Comparison of ENCODE assay signal across 8 cellular contexts in the genomic region with DNA sequence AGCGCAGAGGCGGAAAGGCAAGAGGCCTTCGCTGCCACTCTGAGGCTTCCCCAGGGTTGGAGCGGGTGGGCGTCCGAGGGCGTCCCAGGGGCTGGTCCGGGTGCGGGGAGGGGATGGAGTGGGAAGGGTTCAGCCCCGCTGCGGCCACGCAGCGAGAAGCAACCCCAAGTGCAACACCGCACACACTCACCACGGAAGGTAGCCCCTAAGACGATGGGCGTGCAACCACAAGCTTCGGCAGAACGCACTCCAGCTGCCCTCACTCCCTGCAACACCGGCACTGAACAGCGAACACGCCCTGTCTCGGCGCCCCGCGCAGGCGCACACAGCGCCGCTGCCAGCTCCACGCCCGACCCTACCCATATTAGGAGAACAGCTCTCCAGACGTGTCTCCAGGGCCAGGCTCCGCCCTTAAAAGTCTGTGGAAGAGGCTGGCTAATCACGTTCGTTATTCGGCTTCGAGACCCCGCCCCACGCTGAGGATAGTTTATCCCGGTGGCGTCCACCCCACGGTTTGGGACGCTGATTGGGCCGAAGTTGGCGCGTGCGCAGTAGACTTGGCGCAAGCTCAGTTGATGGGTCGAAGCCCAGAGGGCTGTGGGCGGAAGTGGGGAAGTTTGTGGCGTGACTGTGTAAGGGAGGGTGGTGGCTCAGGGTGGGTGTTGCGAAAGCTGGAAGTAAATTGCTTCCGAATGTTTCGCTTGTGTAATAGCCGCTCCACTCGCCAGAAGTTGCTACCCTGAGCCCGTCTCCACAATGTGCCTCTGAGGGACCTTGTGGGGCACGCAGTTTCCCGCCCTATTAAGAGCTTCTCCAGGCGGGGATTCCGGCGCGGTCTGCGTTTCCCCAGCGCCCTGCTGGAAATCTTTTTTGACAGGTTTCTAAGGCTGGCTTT. TPM values are rescaled to one million over a fixed set of nuclear protein-coding genes. Genes with fewer than 3 reads are reported as not detected.
A peak's percentile ranks its signal among the peaks of the same experiment; 100 is the strongest.
DNase-seq lines count a peak whose midpoint lies in the region; ATAC-seq and TF ChIP-seq lines count a peak whose summit lies in the region.

TSS of gene RSU1 (minus strand) at position 300 of the 895 bp plus-strand sequence. CDS start 343 bp downstream, outside the sequence.

- H3K9ac ChIP-seq in DND-41 (ENCODE audit: low read depth, low read length) (peak within 1 kb of the TSS; percentile 63), GM23248 (peak within 1 kb of the TSS; percentile 87)

- H3K4me3 Mint-ChIP-seq in activated T-helper 1 cell treated with anti-CD3 and anti-CD28 coated beads, Interleukin-12 subunit alpha, Interleukin-12 subunit beta, Interleukin-2, Interleukin-4 antibody, amounts not matched to agents 30 ng/mL and 10 ng/mL and 1 ng/mL, durations not matched to agents 14 hours and 24 hours and 36 hours, result peak within 1 kb of the TSS; percentile 93

- H3K4me3 ChIP-seq in DND-41 (ENCODE audit: low read depth in 1 of 2, low read length in 2 of 2) (peak within 1 kb of the TSS; percentile 36 to 80; a peak in 3 of 4 replicates), GM23248 (peak within 1 kb of the TSS; percentile 99), esophagus squamous epithelium (peak within 1 kb of the TSS; percentile 61 to 93 (median 87))

- peak; percentile 100 for DNase-seq in DND-41
- DNase-seq in GM23248, result peak; percentile 100
- DNase-seq in Kasumi-1 (lab: John Stamatoyannopoulos, UW), result peak; percentile 100
- peak; percentile 100 for DNase-seq in RPMI7951 (ENCODE audit: low read depth)
- peak; percentile 100 for DNase-seq in activated T-helper 1 cell treated with anti-CD3 and anti-CD28 coated beads, Interleukin-12 subunit alpha, Interleukin-12 subunit beta, Interleukin-2, Interleukin-4 antibody, amounts not matched to agents 30 ng/mL and 10 ng/mL and 1 ng/mL, durations not matched to agents 14 hours and 24 hours and 36 hours (ENCODE audit: low spot score)
- peak; percentile 95 for DNase-seq in esophagus squamous epithelium (lab: John Stamatoyannopoulos, UW)
- peak; percentile 100 for DNase-seq in myocyte (ENCODE audit: low read depth)
- peak; percentile 99 to 100 for DNase-seq in stimulated activated CD8-positive, alpha-beta memory T cell treated with anti-CD3 and anti-CD28 coated beads, Interleukin-7, amount 100 ng/mL, for 48 hours (ENCODE audit: extremely low read depth in 1 of 2, low read depth in 1 of 2)

- H3K79me2 ChIP-seq in DND-41 (ENCODE audit: insufficient read depth, low read length) (peaks cover 27% of the 10 kb centered on the region), GM23248 (ENCODE audit: insufficient read depth) (peaks cover 46% of the 10 kb centered on the region)

- ATAC-seq in DND-41 (ENCODE audit: insufficient read depth, low read depth), result peak; percentile 95

- H4K20me1 ChIP-seq in DND-41 (ENCODE audit: insufficient read depth, low read length) (no peaks in the 10 kb centered on the region), GM23248 (ENCODE audit: insufficient read depth) (no peaks in the 10 kb centered on the region)

- TF ChIP-seq CTCF in DND-41 (IDR thresholded peaks at IDR 0.05; ENCODE audit: borderline replicate concordance, extremely low read depth, low read length, poor library complexity, severe bottlenecking), result peak; percentile 5
- peak in 1 of 6 experiments; percentile 2 for TF ChIP-seq CTCF in esophagus squamous epithelium (IDR thresholded peaks at IDR 0.05)

- H3K4me2 ChIP-seq in DND-41 (ENCODE audit: insufficient read depth, low read length), result peak within 1 kb of the TSS; percentile 71
- H3K4me2 ChIP-seq in GM23248 (ENCODE audit: unreplicated experiment), result peak within 1 kb of the TSS; percentile 99

- intact Hi-C loops in activated T-helper 1 cell treated with anti-CD3 and anti-CD28 coated beads, Interleukin-12 subunit alpha, Interleukin-12 subunit beta, Interleukin-2, Interleukin-4 antibody, amounts not matched to agents 30 ng/mL and 10 ng/mL and 1 ng/mL, durations not matched to agents 14 hours and 24 hours and 36 hours (cut with micrococcal nuclease), result loop anchor here (1.0 to 2.0 kb wide), 13 partner anchors 30 to 1842 kb away; partner anchors contain the start of genes ARL5B, MINDY3, NMT2 and STAM
- intact Hi-C loops in esophagus squamous epithelium (cut with DNase I), result no loop called here

- H3F3A ChIP-seq in GM23248 (ENCODE audit: insufficient read depth), result peaks cover 14% of the 10 kb centered on the region

- peak within 1 kb of the TSS; percentile 91 for H3K27ac Mint-ChIP-seq in activated T-helper 1 cell treated with anti-CD3 and anti-CD28 coated beads, Interleukin-12 subunit alpha, Interleukin-12 subunit beta, Interleukin-2, Interleukin-4 antibody, amounts not matched to agents 30 ng/mL and 10 ng/mL and 1 ng/mL, durations not matched to agents 14 hours and 24 hours and 36 hours

- WGBS in GM23248 (ENCODE audit: low coverage in 1 of 2, low lambda C conversion rate in 2 of 2, missing lambda C conversion rate in 2 of 2), 2 experiments, result 0 to 1% methylated on average over 58 to 65 of the region's 65 CpGs
- 0 to 3% methylated on average over 11 to 29 of the region's 65 CpGs for WGBS in esophagus squamous epithelium, 2 donors

- H3K9me3 ChIP-seq in DND-41 (ENCODE audit: insufficient read depth, low read length, severe bottlenecking) (peaks cover 3% of the 10 kb centered on the region), GM23248 (ENCODE audit: low read depth) (no peaks in the 10 kb centered on the region), esophagus squamous epithelium (peaks cover 0 to 8% (median 5%) of the 10 kb centered on the region in 3 donors)

- H3K9me3 Mint-ChIP-seq in activated T-helper 1 cell treated with anti-CD3 and anti-CD28 coated beads, Interleukin-12 subunit alpha, Interleukin-12 subunit beta, Interleukin-2, Interleukin-4 antibody, amounts not matched to agents 30 ng/mL and 10 ng/mL and 1 ng/mL, durations not matched to agents 14 hours and 24 hours and 36 hours, result peaks cover 14% of the 10 kb centered on the region

- peak within 1 kb of the TSS; percentile 91 for H2AFZ ChIP-seq in DND-41 (ENCODE audit: low read depth, low read length)
- H2AFZ ChIP-seq in GM23248, result peak within 1 kb of the TSS; percentile 97

- H3K36me3 Mint-ChIP-seq in activated T-helper 1 cell treated with anti-CD3 and anti-CD28 coated beads, Interleukin-12 subunit alpha, Interleukin-12 subunit beta, Interleukin-2, Interleukin-4 antibody, amounts not matched to agents 30 ng/mL and 10 ng/mL and 1 ng/mL, durations not matched to agents 14 hours and 24 hours and 36 hours (ENCODE audit: low read depth), result peaks cover 13% of the 10 kb centered on the region

- H3K4me1 Mint-ChIP-seq in activated T-helper 1 cell treated with anti-CD3 and anti-CD28 coated beads, Interleukin-12 subunit alpha, Interleukin-12 subunit beta, Interleukin-2, Interleukin-4 antibody, amounts not matched to agents 30 ng/mL and 10 ng/mL and 1 ng/mL, durations not matched to agents 14 hours and 24 hours and 36 hours (ENCODE audit: low read depth), result peaks cover 42% of the 10 kb centered on the region

- H3K36me3 ChIP-seq in DND-41 (ENCODE audit: insufficient read depth, low read length), result no peaks in the 10 kb centered on the region
- no peaks in the 10 kb centered on the region for H3K36me3 ChIP-seq in GM23248 (ENCODE audit: low read depth)
- H3K36me3 ChIP-seq in esophagus squamous epithelium, result no peaks in the 10 kb centered on the region

- peaks cover 10% of the 10 kb centered on the region for H3K27me3 Mint-ChIP-seq in activated T-helper 1 cell treated with anti-CD3 and anti-CD28 coated beads, Interleukin-12 subunit alpha, Interleukin-12 subunit beta, Interleukin-2, Interleukin-4 antibody, amounts not matched to agents 30 ng/mL and 10 ng/mL and 1 ng/mL, durations not matched to agents 14 hours and 24 hours and 36 hours (ENCODE audit: insufficient read depth)

- H3K4me1 ChIP-seq in DND-41 (ENCODE audit: insufficient read depth, low read length), result peaks cover 37% of the 10 kb centered on the region
- peaks cover 20% of the 10 kb centered on the region for H3K4me1 ChIP-seq in GM23248 (ENCODE audit: insufficient read depth)
- peaks cover 13 to 38% (median 15%) of the 10 kb centered on the region in 3 donors for H3K4me1 ChIP-seq in esophagus squamous epithelium

- H3K27ac ChIP-seq in DND-41 (ENCODE audit: low read length), result peak within 1 kb of the TSS; percentile 81
- peak within 1 kb of the TSS; percentile 95 for H3K27ac ChIP-seq in GM23248
- H3K27ac ChIP-seq in esophagus squamous epithelium, result peak within 1 kb of the TSS; percentile 85 to 96 (median 94)

- in situ Hi-C loops in GM23248 (cut with MboI), result no loop called here

- H3K9me2 ChIP-seq in GM23248 (ENCODE audit: insufficient read depth), result no peaks in the 10 kb centered on the region

- TF ChIP-seq POLR2A in esophagus squamous epithelium (IDR thresholded peaks at IDR 0.05), result peak in 3 of 4 donors; percentile 56 to 81 (median 70)

- H3K27me3 ChIP-seq in DND-41 (ENCODE audit: insufficient read depth, low read length, poor library complexity) (no peaks in the 10 kb centered on the region), GM23248 (replicated peaks; ENCODE audit: insufficient read depth) (no peaks in the 10 kb centered on the region), esophagus squamous epithelium (no peaks in the 10 kb centered on the region)

RNA-seq across cellular contexts. Expression of gene RSU1, which starts in this region (rescaled TPM):
- 104 and 109 TPM in 2 replicates for total RNA-seq in GM23248 (2014; rRNA removed; shearing (Covaris generic))
- polyA plus RNA-seq in GM23248 (2016; fragmentation: Nextera tagmentation; extraction: Ambion mirVana), result 236 and 252 TPM in 2 replicates
- 151 and 200 TPM in 2 replicates for total RNA-seq in RPMI7951 (2014; rRNA removed; shearing (Covaris generic))
- total RNA-seq in activated T-helper 1 cell treated with anti-CD3 and anti-CD28 coated beads, Interleukin-12 subunit alpha, Interleukin-12 subunit beta, Interleukin-2, Interleukin-4 antibody, amounts not matched to agents 30 ng/mL and 10 ng/mL and 1 ng/mL, durations not matched to agents 14 hours and 24 hours and 36 hours, result 46.9 and 47.5 TPM in 2 replicates
- 10 to 100 TPM; 43.5 to 61.5 (median 51.3) TPM for total RNA-seq in esophagus squamous epithelium
- 57.1 and 63.4 TPM in 2 replicates for total RNA-seq in myocyte
- 87.1 TPM for polyA plus RNA-seq in myocyte (2012)

Comparison
In these comparisons a context has a peak if more than half of its experiments do, and no peak if none do; other contexts are left out.
1. Peak in every context shown above with its lines: DNase-seq, ATAC-seq, H3K4me3 ChIP-seq and H3K27ac ChIP-seq.